In genomic region chr22:19394274-19395050, GRCh38 we compare ENCODE assay signal across 17 cellular contexts.
"Had no signal": no experiment of that assay in that cellular context is flagged by ENCODE, and none has a peak within 500 bp of the region (broad histone marks: within the 10 kb centered on the region; RNA-seq: fewer than 3 reads in every experiment).

No MANE protein-coding gene starts in this region.

- H3K4me3 ChIP-seq: coronary artery, heart left ventricle, left ventricle myocardium inferior, pancreas, uterus had no signal

- DNase-seq: effector CD4-positive, alpha-beta T cell; heart left ventricle; left ventricle myocardium inferior; mesendoderm; naive B cell; nucleus accumbens; right cardiac atrium; small intestine; stimulated activated CD4-positive, alpha-beta T cell treated with anti-CD3 and anti-CD28 coated beads, Interleukin-12 subunit alpha, Interleukin-12 subunit beta, amount 100 ng/mL, for 4 hours; stimulated activated naive CD4-positive, alpha-beta T cell treated with Interleukin-2 at 50 U/mL for 16 hours; uterus had no signal

- H3K27ac ChIP-seq: coronary artery, heart left ventricle, left ventricle myocardium inferior, pancreas, uterus had no signal

- H3K4me1 ChIP-seq: pancreas, uterus had no signal

- H3K4me1 Mint-ChIP-seq: naive B cell, neural crest cell had no signal

- ATAC-seq: esophagus mucosa, heart left ventricle, pancreas, right cardiac atrium had no signal

- H3K36me3 ChIP-seq: uterus had no signal

- H3K27me3 Mint-ChIP-seq: naive B cell, progenitor cell of endocrine pancreas, type B pancreatic cell had no signal

- H3K9me3 ChIP-seq: heart left ventricle, left ventricle myocardium inferior, pancreas, uterus had no signal

- H3K27ac Mint-ChIP-seq: progenitor cell of endocrine pancreas, type B pancreatic cell had no signal

- H3K27me3 ChIP-seq: heart left ventricle, pancreas, uterus had no signal

- H3K4me3 Mint-ChIP-seq: naive B cell, neural crest cell, type B pancreatic cell had no signal

- H3K9me3 Mint-ChIP-seq: naive B cell, neural crest cell, type B pancreatic cell had no signal
